ENCODE assay signal across 8 cellular contexts in genomic region chr12:83826112-83826511, GRCh38.
DNase-seq lines count a peak whose midpoint lies in the region; ATAC-seq, FAIRE-seq and TF ChIP-seq lines count a peak whose summit lies in the region.

No MANE protein-coding gene starts in this region.

- no TSS peak for BruUV-seq in K562 (replicated peaks; lab: Mats Ljungman, UMichigan)

- FAIRE-seq in A549 (lab: Jason Lieb, UNC) (no peak), K562 (lab: Jason Lieb, UNC) (no peak)

- H2AFZ ChIP-seq in Loucy (ENCODE audit: low read length) (no peak overlapping the region), K562 (ENCODE audit: low read depth, low read length) (no peak overlapping the region)

- POLR2A ChIA-PET in A549 (lab: Yijun Ruan, JAX): no interaction called here
- POLR2A ChIA-PET in K562 (lab: Yijun Ruan, JAX): no interaction called here

- in situ Hi-C loops in HAP-1 (cut with MboI; ENCODE audit: low sequenced_read_pairs): no loop called here
- in situ Hi-C loops in K562 (cut with MboI): no loop called here

- H3K9me3 ChIP-seq in A549: no peaks in the 10 kb centered on the region
- H3K9me3 ChIP-seq in HAP-1: no peaks in the 10 kb centered on the region
- H3K9me3 ChIP-seq in Loucy (ENCODE audit: insufficient read depth, low read depth, low read length): no peaks in the 10 kb centered on the region
- no peaks in the 10 kb centered on the region; the same call in 1 of the 2 replicates for H3K9me3 ChIP-seq in K562 (replicated peaks; ENCODE audit: control insufficient read depth, insufficient read depth, low read depth, low read length)
- no peaks in the 10 kb centered on the region for H3K9me3 ChIP-seq in mucosa of descending colon

- TF ChIP-seq CTCF in A549 (IDR thresholded peaks at IDR 0.05) (peak; percentile 20; the same call in 1 of the 3 replicates), Loucy (conservative IDR thresholded peaks at IDR 0.05; ENCODE audit: low read length) (peak; percentile 77), K562 (IDR thresholded peaks at IDR 0.05 in 2 of 3, conservative IDR thresholded peaks at IDR 0.05 in 1 of 3; ENCODE audit: insufficient read depth in 2 of 3, low read depth in 1 of 3, low read length in 3 of 3) (peak in 2 of 3 experiments; percentile 17 to 42; a peak in 1 of 6 replicates), mucosa of descending colon (IDR thresholded peaks at IDR 0.05) (no peak)

- H3K79me2 ChIP-seq in Loucy (ENCODE audit: insufficient read depth, low read length): no peaks in the 10 kb centered on the region
- no peaks in the 10 kb centered on the region for H3K79me2 ChIP-seq in K562 (ENCODE audit: control insufficient read depth, insufficient read depth, low read length)

- H3K4me3 ChIP-seq in A549 (no peak overlapping the region), HAP-1 (no peak overlapping the region), Loucy (ENCODE audit: low read length, poor library complexity, severe bottlenecking) (no peak overlapping the region), K562 (no peak overlapping the region), mucosa of descending colon (no peak overlapping the region)

- H3K9me2 ChIP-seq in Loucy (replicated peaks; ENCODE audit: low read depth, low read length): no peaks in the 10 kb centered on the region

- no peak for TF ChIP-seq EP300 in A549 (IDR thresholded peaks at IDR 0.05)
- no peak for TF ChIP-seq EP300 in K562 (IDR thresholded peaks at IDR 0.05; ENCODE audit: low read length)

- H3K4me2 ChIP-seq in A549 (no peak overlapping the region), Loucy (ENCODE audit: low read depth, low read length, poor library complexity, severe bottlenecking) (no peak overlapping the region), K562 (ENCODE audit: insufficient read depth, low read length) (no peak overlapping the region)

- H4K20me1 ChIP-seq in Loucy (ENCODE audit: insufficient read depth, low read length, poor library complexity, severe bottlenecking) (no peaks in the 10 kb centered on the region), K562 (replicated peaks; ENCODE audit: control insufficient read depth, insufficient read depth, low read length) (no peaks in the 10 kb centered on the region)

- intact Hi-C loops in K562 (cut with micrococcal nuclease) (no loop called here), mucosa of descending colon (cut with DNase I, micrococcal nuclease) (no loop called here)

- TF ChIP-seq POLR2A in A549 (IDR thresholded peaks at IDR 0.05; ENCODE audit: low read length) (no peak), K562 (conservative IDR thresholded peaks at IDR 0.05) (no peak)

- H3K4me1 ChIP-seq in A549 (no peaks in the 10 kb centered on the region), HAP-1 (no peaks in the 10 kb centered on the region), Loucy (ENCODE audit: insufficient read depth, low read length, poor library complexity, severe bottlenecking) (no peaks in the 10 kb centered on the region), K562 (replicated peaks in 1 of 2; ENCODE audit: control insufficient read depth in 2 of 2, insufficient read depth in 2 of 2, low read length in 2 of 2) (no peaks in the 10 kb centered on the region), mucosa of descending colon (ENCODE audit: low read depth) (no peaks in the 10 kb centered on the region)

- no peaks in the 10 kb centered on the region for H3K9me1 ChIP-seq in K562 (ENCODE audit: control insufficient read depth, insufficient read depth, low read length)

- H3K36me3 ChIP-seq in HAP-1 (replicated peaks): no peaks in the 10 kb centered on the region
- no peaks in the 10 kb centered on the region for H3K36me3 ChIP-seq in Loucy (ENCODE audit: insufficient read depth, low read length)
- no peaks in the 10 kb centered on the region for H3K36me3 ChIP-seq in K562 (ENCODE audit: control insufficient read depth, insufficient read depth, low read length)
- no peaks in the 10 kb centered on the region for H3K36me3 ChIP-seq in mucosa of descending colon (ENCODE audit: low read depth)

- TF ChIP-seq RAD21 in A549 (conservative IDR thresholded peaks at IDR 0.05 in 1 of 2, IDR thresholded peaks at IDR 0.05 in 1 of 2): peak in 1 of 2 experiments; percentile 39; a peak in 2 of 5 replicates
- no peak for TF ChIP-seq RAD21 in K562 (CRISPR knock-in tag; conservative IDR thresholded peaks at IDR 0.05 in 1 of 2, IDR thresholded peaks at IDR 0.05 in 1 of 2)

- peak; percentile 34 to 81; a peak in 3 of 6 replicates for ATAC-seq in A549
- peak; percentile 26; the same call in 1 of the 3 replicates for ATAC-seq in K562
- peak; percentile 54 for ATAC-seq in mucosa of descending colon

- H3K27me3 ChIP-seq in HAP-1 (ENCODE audit: low read depth) (no peaks in the 10 kb centered on the region), Loucy (ENCODE audit: insufficient read depth, low read length, poor library complexity, severe bottlenecking) (no peaks in the 10 kb centered on the region), K562 (ENCODE audit: control insufficient read depth in 2 of 2, insufficient read depth in 2 of 2, low read length in 2 of 2) (no peaks in the 10 kb centered on the region)

- DNase-seq in A549 (ENCODE audit: low read depth in 1 of 2, low spot score in 1 of 2): peak in 1 of 2 experiments; percentile 46
- DNase-seq in GM03348 (ENCODE audit: low spot score): peak; percentile 52
- peak; percentile 44 to 80 for DNase-seq in HAP-1 (ENCODE audit: low spot score in 2 of 2)
- DNase-seq in K562 (ENCODE audit: extremely low read depth in 1 of 4, low spot score in 3 of 4): peak; percentile 4 to 17 (median 8)
- peak in 1 of 3 donors; percentile 27 for DNase-seq in mucosa of descending colon
- DNase-seq in NCI-H1694 (lab: John Stamatoyannopoulos, UW): no peak
- no peak for DNase-seq in OCI-M2 (lab: John Stamatoyannopoulos, UW; ENCODE audit: unreplicated experiment)

- CTCF ChIA-PET in A549 (lab: Yijun Ruan, JAX): interaction anchor here (0.5 to 1.8 kb wide), 4 partner anchors 13 to 1140 kb away, joined by 3 to 6 read pairs (median 4); no protein-coding TSS in a partner anchor
- CTCF ChIA-PET in K562 (lab: Yijun Ruan, JAX; ENCODE audit: low intra/inter-chr PET ratio): no interaction called here

- H3K9ac ChIP-seq in Loucy (ENCODE audit: low read depth, low read length, poor library complexity, severe bottlenecking): no peak overlapping the region
- H3K9ac ChIP-seq in K562 (ENCODE audit: insufficient read depth in 1 of 2, low read depth in 2 of 2, low read length in 2 of 2): no peak overlapping the region

- no peaks in the 10 kb centered on the region for H3F3A ChIP-seq in Loucy (ENCODE audit: low read depth)

- H3K27ac ChIP-seq in A549 (no peak overlapping the region), K562 (ENCODE audit: extremely low read depth, low read depth, low read length) (no peak overlapping the region)

TF ChIP-seq in A549, 52 proteins besides CTCF, POLR2A, EP300 and RAD21 (continues in another document):
- TF ChIP-seq RCOR1 (IDR thresholded peaks at IDR 0.05; ENCODE audit: low read depth, low read length): no peak
- no peak for TF ChIP-seq CBX2 (IDR thresholded peaks at IDR 0.05; ENCODE audit: borderline replicate concordance, low read depth)
- no peak for TF ChIP-seq NR3C1 (IDR thresholded peaks at IDR 0.05)
- TF ChIP-seq RNF2 (IDR thresholded peaks at IDR 0.05; ENCODE audit: borderline replicate concordance, low read depth): no peak
- TF ChIP-seq FOSB (CRISPR knock-in tag; IDR thresholded peaks at IDR 0.05): no peak
- TF ChIP-seq FOSL2 (IDR thresholded peaks at IDR 0.05): no peak
- no peak for TF ChIP-seq FOSL2 (CRISPR knock-in tag; IDR thresholded peaks at IDR 0.05)
- TF ChIP-seq CEBPB (IDR thresholded peaks at IDR 0.05): no peak
- TF ChIP-seq RARB (CRISPR knock-in tag; IDR thresholded peaks at IDR 0.05): no peak
- no peak for TF ChIP-seq CHD2 (IDR thresholded peaks at IDR 0.05; ENCODE audit: low read length, partially characterized antibody)
- no peak for TF ChIP-seq BHLHE40 (IDR thresholded peaks at IDR 0.05; ENCODE audit: low read depth, low read length)
- TF ChIP-seq ZC3H11A (IDR thresholded peaks at IDR 0.05): no peak
- TF ChIP-seq KDM1A (IDR thresholded peaks at IDR 0.05; ENCODE audit: low read depth): no peak
- no peak for TF ChIP-seq SREBF2 (IDR thresholded peaks at IDR 0.05)
- TF ChIP-seq GATA3 (IDR thresholded peaks at IDR 0.05; ENCODE audit: borderline replicate concordance): no peak

TF ChIP-seq in K562, 482 proteins besides CTCF, POLR2A, EP300 and RAD21:
- no peak for TF ChIP-seq CREB3 (tag; conservative IDR thresholded peaks at IDR 0.05; ENCODE audit: low read depth)
- TF ChIP-seq XRCC4 (IDR thresholded peaks at IDR 0.05; ENCODE audit: extremely low read depth, insufficient read depth, insufficient read length): no peak
- TF ChIP-seq E2F4 (CRISPR knock-in tag; IDR thresholded peaks at IDR 0.05; ENCODE audit: low read depth): no peak
- no peak for TF ChIP-seq NR2C2 (CRISPR knock-in tag; IDR thresholded peaks at IDR 0.05)
- TF ChIP-seq NR2C2 (tag; IDR thresholded peaks at IDR 0.05): no peak
- TF ChIP-seq FOXK2 (conservative IDR thresholded peaks at IDR 0.05 in 1 of 2, IDR thresholded peaks at IDR 0.05 in 1 of 2; ENCODE audit: low read depth in 2 of 2): no peak

Comparison
In these comparisons a context has a peak if more than half of its experiments do, and no peak if none do; other contexts are left out.
1. DNase-seq: peak in GM03348 (single experiment), HAP-1 (2 of 2) and K562 (4 of 4); none in NCI-H1694 (single experiment) and OCI-M2 (single experiment).
2. Of the 35 proteins assayed by ChIP-seq in both K562 and A549: peak only in K562: none; only in A549: none; in both: CTCF; in neither: 33; mixed calls (peak in some experiments, not most) for 1.
3. Peak in every context shown above with its lines, with median percentiles within 50 percentile points of each other: ATAC-seq.